Comparison of ENCODE assay signal across 17 cellular contexts in the genomic region with DNA sequence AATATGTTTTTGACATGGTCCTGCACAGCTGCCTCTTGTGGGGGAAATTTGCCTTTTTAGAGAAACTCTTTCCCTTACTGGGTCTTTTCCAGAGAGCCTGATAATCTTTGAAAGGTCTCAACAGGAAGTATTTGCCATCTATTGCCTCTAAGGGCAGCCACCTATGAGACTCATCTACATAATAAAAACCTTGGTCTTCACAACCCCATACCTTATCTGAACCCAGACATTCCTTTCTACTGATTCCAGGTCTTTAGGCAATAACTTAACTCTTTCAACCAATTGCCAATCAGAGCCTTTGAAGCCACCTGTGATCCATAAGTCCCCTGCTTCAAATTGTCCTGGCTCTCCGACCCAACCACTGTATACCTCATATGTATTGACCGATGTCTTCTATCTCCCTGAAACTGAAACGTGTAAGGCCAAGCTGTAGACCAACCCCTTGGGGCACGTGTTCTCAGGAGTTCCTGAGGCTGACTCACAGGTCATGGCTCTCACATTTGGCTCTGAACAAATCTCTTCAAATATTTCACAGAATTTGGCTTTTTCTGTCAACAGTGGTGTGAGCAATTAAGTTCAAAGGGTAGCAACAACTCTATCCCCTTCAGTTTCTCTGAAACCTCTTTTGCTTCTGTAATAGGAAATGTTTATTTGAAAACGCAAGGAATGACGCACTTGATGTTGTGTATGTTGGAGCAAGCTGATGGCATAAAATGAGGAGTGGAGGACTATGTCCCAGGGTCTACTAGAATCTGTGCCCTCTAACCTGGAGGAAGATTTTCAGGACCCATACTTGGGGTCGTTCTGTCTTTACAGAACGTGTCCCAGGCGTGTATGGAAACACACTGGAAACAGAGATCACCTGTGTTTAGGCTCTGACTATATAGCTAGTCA. TPM values are rescaled to one million over a fixed set of nuclear protein-coding genes. Genes with fewer than 3 reads are reported as not detected.
DNase-seq lines count a peak whose midpoint lies in the region; ATAC-seq, FAIRE-seq and TF ChIP-seq lines count a peak whose summit lies in the region.
"Had no signal": no experiment of that assay in that cellular context is flagged by ENCODE, and none has a peak within 500 bp of the region (broad histone marks: within the 10 kb centered on the region; RNA-seq: fewer than 3 reads in every experiment).

No MANE protein-coding gene starts in this region.

- TF ChIP-seq POLR2A in H54 (IDR thresholded peaks at IDR 0.05; ENCODE audit: low read depth, low read length), result no peak

- TF ChIP-seq CTCF in osteocyte (IDR thresholded peaks at IDR 0.05), result no peak
- TF ChIP-seq CTCF in CD14-positive monocyte (IDR thresholded peaks at IDR 0.05), result no peak

- H3K4me1 Mint-ChIP-seq in osteocyte (ENCODE audit: unreplicated experiment) (peaks cover 15% of the 10 kb centered on the region), CD14-positive monocyte (peaks cover 9% of the 10 kb centered on the region)

- H3K4me3 Mint-ChIP-seq in osteocyte (ENCODE audit: unreplicated experiment) (no peak overlapping the region), CD14-positive monocyte (peak overlapping the region in 1 of 2 donors; percentile 5)
- H3K4me3 Mint-ChIP-seq: brain, naive B cell had no signal

- H3K36me3 Mint-ChIP-seq in osteocyte (ENCODE audit: unreplicated experiment), result no peaks in the 10 kb centered on the region
- H3K36me3 Mint-ChIP-seq in CD14-positive monocyte, result no peaks in the 10 kb centered on the region
- H3K36me3 Mint-ChIP-seq: brain, naive B cell had no signal

- H3K27ac Mint-ChIP-seq in osteocyte (ENCODE audit: unreplicated experiment) (no peak overlapping the region), CD14-positive monocyte (no peak overlapping the region)
- H3K27ac Mint-ChIP-seq: brain, naive B cell had no signal

- DNase-seq in H54 (ENCODE audit: insufficient read length, low spot score) (no peak), RPMI8226 (peak; percentile 9), fibroblast of peridontal ligament (ENCODE audit: extremely low read depth) (peak; percentile 3), osteocyte (ENCODE audit: extremely low spot score, unreplicated experiment) (peak; percentile 17), NAMALWA (ENCODE audit: low spot score) (no peak), CD14-positive monocyte (ENCODE audit: low spot score) (no peak)
- no peak for DNase-seq in stimulated activated CD4-positive, alpha-beta T cell treated with anti-CD3 and anti-CD28 coated beads, Interleukin-1b, Interleukin-23, amount 100 ng/mL, for 48 hours
- DNase-seq: activated gamma-delta T cell treated with Interleukin-2 at 50 U/mL for 16 hours; DMS79 treated with DMSO at 0.1 percent for 48 hours; effector memory CD4-positive, alpha-beta T cell; naive B cell; NCI-H1048; NCI-H2171; testis had no signal

- no peak for ATAC-seq in GM21390 (IDR thresholded peaks at IDR 0.05; ENCODE audit: unreplicated experiment)

- no peaks in the 10 kb centered on the region for H3K9me3 Mint-ChIP-seq in osteocyte (ENCODE audit: unreplicated experiment)
- H3K9me3 Mint-ChIP-seq in CD14-positive monocyte, result peaks cover 0 to 10% (median 4%) of the 10 kb centered on the region in 7 donors
- H3K9me3 Mint-ChIP-seq: naive B cell had no signal

- intact Hi-C loops in CD14-positive monocyte (cut with micrococcal nuclease), result no loop called here

- FAIRE-seq in H54 (lab: Jason Lieb, UNC), result peak; percentile 82
- FAIRE-seq: GM12891 had no signal

- H3K27me3 Mint-ChIP-seq in osteocyte (ENCODE audit: unreplicated experiment) (peaks cover 43% of the 10 kb centered on the region), CD14-positive monocyte (ENCODE audit: low read depth in 3 of 3) (peaks cover 62 to 71% (median 64%) of the 10 kb centered on the region in 3 donors)

RNA-seq across cellular contexts. Expression of gene EIF5, which starts 49.2 kb away (rescaled TPM):
- 214 and 229 TPM in 2 replicates for total RNA-seq in osteocyte
- polyA plus RNA-seq in CD14-positive monocyte, result 100 to 1,000 TPM; 163 to 191 TPM

Comparison
In these comparisons a context has a peak if more than half of its experiments do, and no peak if none do; other contexts are left out.
1. DNase-seq: peak in RPMI8226 (single experiment), fibroblast of peridontal ligament (single experiment) and osteocyte (single experiment); none in H54 (single experiment), NAMALWA (single experiment), CD14-positive monocyte (single experiment) and stimulated activated CD4-positive, alpha-beta T cell treated with anti-CD3 and anti-CD28 coated beads, Interleukin-1b, Interleukin-23, amount 100 ng/mL, for 48 hours (single experiment).